18 cellular contexts compared by ENCODE assay signal in genomic region chr4:108033348-108033747, GRCh38.
"Had no signal": no experiment of that assay in that cellular context is flagged by ENCODE, and none has a peak within 500 bp of the region (broad histone marks: within the 10 kb centered on the region; RNA-seq: fewer than 3 reads in every experiment).

No MANE protein-coding gene starts in this region.

- ATAC-seq: body of pancreas; left lobe of liver; stimulated activated naive CD8-positive, alpha-beta T cell treated with anti-CD3 and anti-CD28 coated beads, Interleukin-15, Interleukin-2, amounts not matched to agents 100 U/mL and 50 U/mL, for 24 hours had no signal

- H3K4me3 ChIP-seq: body of pancreas, dorsolateral prefrontal cortex, tibial nerve, uterus had no signal

- H3K27me3 Mint-ChIP-seq: activated B cell treated with CpG ODN at 0.5 μM for 24 hours; activated naive CD8-positive, alpha-beta T cell treated with anti-CD3 and anti-CD28 coated beads, Interleukin-2, amount 10 ng/mL, durations not matched to agents 7 days and 5 days; progenitor cell of endocrine pancreas had no signal

- FAIRE-seq: colon had no signal

- H3K9me3 ChIP-seq: body of pancreas, tibial nerve, uterus had no signal

- H3K36me3 ChIP-seq: uterus had no signal

- DNase-seq: activated B cell treated with CpG ODN at 0.5 μM for 24 hours; activated CD4-positive, alpha-beta T cell treated with anti-CD3 and anti-CD28 coated beads, Interleukin-2, amount 50 U/mL, for 1 hour; activated gamma-delta T cell; activated naive CD8-positive, alpha-beta T cell treated with anti-CD3 and anti-CD28 coated beads, Interleukin-2, amount 10 ng/mL, durations not matched to agents 7 days and 5 days; body of pancreas; central memory CD4-positive, alpha-beta T cell; dorsolateral prefrontal cortex; hippocampal formation; islet precursor cell; mammary epithelial cell; stimulated activated CD4-positive, alpha-beta T cell treated with anti-CD3 and anti-CD28 coated beads, Interleukin-2, amount 100 ng/mL, for 24 hours; stimulated activated naive CD8-positive, alpha-beta T cell treated with anti-CD3 and anti-CD28 coated beads, Interleukin-15, Interleukin-2, amounts not matched to agents 100 U/mL and 50 U/mL, for 24 hours; uterus had no signal

- H3K27ac Mint-ChIP-seq: activated B cell treated with CpG ODN at 0.5 μM for 24 hours, progenitor cell of endocrine pancreas had no signal

- H3K27me3 ChIP-seq: body of pancreas, dorsolateral prefrontal cortex, tibial nerve, uterus had no signal

- H3K9me3 Mint-ChIP-seq: activated B cell treated with CpG ODN at 0.5 μM for 24 hours; activated naive CD8-positive, alpha-beta T cell treated with anti-CD3 and anti-CD28 coated beads, Interleukin-2, amount 10 ng/mL, durations not matched to agents 7 days and 5 days; neural crest cell had no signal

- H3K4me3 Mint-ChIP-seq: activated B cell treated with CpG ODN at 0.5 μM for 24 hours; activated naive CD8-positive, alpha-beta T cell treated with anti-CD3 and anti-CD28 coated beads, Interleukin-2, amount 10 ng/mL, durations not matched to agents 7 days and 5 days; neural crest cell had no signal

- H3K27ac ChIP-seq: body of pancreas, dorsolateral prefrontal cortex, tibial nerve, uterus had no signal

- H3K4me1 ChIP-seq: body of pancreas, tibial nerve, uterus had no signal
